ENCODE assay signal across 22 cellular contexts in the genomic region with DNA sequence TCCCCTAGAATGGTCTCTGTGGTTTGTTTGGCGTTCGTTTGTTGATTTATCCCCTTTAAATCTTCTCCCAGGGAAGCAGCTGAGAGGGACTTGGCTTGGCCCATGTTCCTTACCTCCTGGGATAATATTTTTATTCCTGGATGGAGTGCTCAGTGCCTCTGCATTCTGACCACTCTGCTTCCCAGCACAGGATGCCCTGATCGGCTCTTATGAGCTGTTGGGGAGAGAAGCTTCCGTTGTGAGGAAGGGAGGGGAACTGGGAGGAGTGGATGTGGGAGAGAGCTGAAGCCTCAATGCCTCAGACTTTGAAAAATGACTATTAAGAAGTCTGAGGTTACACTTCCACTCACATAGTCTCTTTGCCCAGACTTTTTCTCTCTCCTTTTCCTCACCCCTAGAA.
"Had no signal": no experiment of that assay in that cellular context is flagged by ENCODE, and none has a peak within 500 bp of the region (broad histone marks: within the 10 kb centered on the region; RNA-seq: fewer than 3 reads in every experiment).

No MANE protein-coding gene starts in this region.

- H3K27me3 ChIP-seq: ovary, sigmoid colon, upper lobe of left lung had no signal

- ATAC-seq: activated CD8-positive, alpha-beta memory T cell treated with anti-CD3 and anti-CD28 coated beads, Interleukin-2, amount 10 ng/mL, durations not matched to agents 7 days and 5 days; activated CD8-positive, alpha-beta T cell treated with anti-CD3 and anti-CD28 coated beads, Interleukin-2, amount 10 ng/mL, durations not matched to agents 7 days and 5 days; left lobe of liver had no signal

- H3K36me3 ChIP-seq: neutrophil, ovary, sigmoid colon, upper lobe of left lung had no signal

- H3K27ac ChIP-seq: neutrophil, ovary, sigmoid colon, upper lobe of left lung had no signal

- H3K9me3 ChIP-seq: neutrophil, ovary, sigmoid colon, upper lobe of left lung had no signal

- H3K4me3 ChIP-seq: ovary, sigmoid colon, upper lobe of left lung had no signal

- DNase-seq: activated B cell treated with CpG ODN at 0.5 μM for 24 hours; activated CD4-positive, alpha-beta T cell treated with anti-CD3 and anti-CD28 coated beads, Interleukin-2, amount 50 U/mL, for 1 hour; activated CD8-positive, alpha-beta memory T cell treated with anti-CD3 and anti-CD28 coated beads, Interleukin-2, amount 10 ng/mL, durations not matched to agents 7 days and 5 days; activated CD8-positive, alpha-beta T cell treated with anti-CD3 and anti-CD28 coated beads, Interleukin-2, amount 10 ng/mL, durations not matched to agents 7 days and 5 days; activated gamma-delta T cell; activated naive CD4-positive, alpha-beta T cell treated with anti-CD3 and anti-CD28 coated beads, Interleukin-2, amount 50 U/mL, for 16 hours; activated T-cell treated with anti-CD3 and anti-CD28 coated beads for 4 hours; amniotic stem cell; dermis blood vessel endothelial cell; effector memory CD4-positive, alpha-beta T cell; erythroblast; head of caudate nucleus; hypothalamus; immature natural killer cell; ovary; sigmoid colon; small intestine; stimulated activated CD4-positive, alpha-beta T cell treated with anti-CD3 and anti-CD28 coated beads, Interleukin-4, amount 100 ng/mL, for 24 hours; T-helper 1 cell; upper lobe of left lung had no signal

- H3K4me1 ChIP-seq: sigmoid colon, upper lobe of left lung had no signal
